27 cellular contexts compared by ENCODE assay signal in genomic region chr6:157436200-157436943, GRCh38. TPM values are rescaled to one million over a fixed set of nuclear protein-coding genes. Genes with fewer than 3 reads are reported as not detected.
DNase-seq lines count a peak whose midpoint lies in the region; ATAC-seq and TF ChIP-seq lines count a peak whose summit lies in the region.
"Had no signal": no experiment of that assay in that cellular context is flagged by ENCODE, and none has a peak within 500 bp of the region (broad histone marks: within the 10 kb centered on the region; RNA-seq: fewer than 3 reads in every experiment).

No MANE protein-coding gene starts in this region.

- H3K4me3 ChIP-seq in fibroblast of mammary gland (ENCODE audit: control insufficient read depth, low read depth, low read length) = no peak overlapping the region
- H3K4me3 ChIP-seq: adrenal gland, prostate gland, testis had no signal

- H3K4me3 Mint-ChIP-seq in WTC11 (no peak overlapping the region), naive B cell (peak overlapping the region in 1 of 8 donors; percentile 13)
- H3K4me3 Mint-ChIP-seq: activated CD4-positive, alpha-beta memory T cell treated with anti-CD3 and anti-CD28 coated beads for 36 hours; immature natural killer cell had no signal

- peak overlapping the region; percentile 83; the same call in 1 of the 2 replicates for H3K27ac Mint-ChIP-seq in WTC11
- H3K27ac Mint-ChIP-seq in naive B cell = peak overlapping the region in 5 of 6 donors; percentile 16 to 91 (median 49)
- H3K27ac Mint-ChIP-seq: activated CD4-positive, alpha-beta memory T cell treated with anti-CD3 and anti-CD28 coated beads for 36 hours had no signal

- no peaks in the 10 kb centered on the region for H3K36me3 Mint-ChIP-seq in WTC11
- H3K36me3 Mint-ChIP-seq in naive B cell = peaks cover 6 to 15% of the 10 kb centered on the region in 2 donors

- no peaks in the 10 kb centered on the region for H3K27me3 Mint-ChIP-seq in WTC11 (ENCODE audit: low read depth)
- no peaks in the 10 kb centered on the region for H3K27me3 Mint-ChIP-seq in naive B cell

- peaks cover 5% of the 10 kb centered on the region; the same call in 1 of the 2 replicates for H3K9me3 Mint-ChIP-seq in WTC11
- H3K9me3 Mint-ChIP-seq in naive B cell = peaks cover 0 to 3% (median 0%) of the 10 kb centered on the region in 7 donors
- H3K9me3 Mint-ChIP-seq: immature natural killer cell had no signal

- H3K4me1 Mint-ChIP-seq in WTC11 (peaks cover 56% of the 10 kb centered on the region), naive B cell (peaks cover 0 to 17% (median 13%) of the 10 kb centered on the region in 3 donors)

- ATAC-seq in WTC11 (no peak), naive B cell (ENCODE audit: low read depth in 2 of 2) (no peak), GM19035 (IDR thresholded peaks at IDR 0.05; ENCODE audit: unreplicated experiment) (no peak), HG03378 (IDR thresholded peaks at IDR 0.05; ENCODE audit: unreplicated experiment) (no peak)
- ATAC-seq: activated CD4-positive, CD25-positive, alpha-beta regulatory T cell treated with anti-CD3 and anti-CD28 coated beads, Interleukin-2, amount 50 U/mL, for 24 hours; left colon had no signal

- H3K27ac ChIP-seq in substantia nigra (ENCODE audit: low read depth, low read length, poor library complexity, severe bottlenecking) = peak overlapping the region; percentile 77
- H3K27ac ChIP-seq: brain microvascular endothelial cell, prostate gland, testis had no signal

- TF ChIP-seq CTCF in WTC11 (IDR thresholded peaks at IDR 0.05) = no peak
- no peak for TF ChIP-seq CTCF in fibroblast of mammary gland (conservative IDR thresholded peaks at IDR 0.05; ENCODE audit: control insufficient read depth, insufficient read depth, low read depth, low read length)

- POLR2A ChIA-PET in WTC11 (lab: Charles Lee) = no interaction called here

- CTCF ChIA-PET in WTC11 (lab: Charles Lee) = interaction anchor here (0.6 kb wide), 1 partner anchor 100 kb away, joined by 3 read pairs; no protein-coding TSS in a partner anchor

- DNase-seq in WTC11 (ENCODE audit: low spot score) = no peak
- DNase-seq in fibroblast of mammary gland (ENCODE audit: low read depth) = peak; percentile 12
- no peak for DNase-seq in naive B cell
- DNase-seq in substantia nigra (lab: John Stamatoyannopoulos, UW) = peak in 8 of 49 donors; percentile 24 to 61 (median 45)
- no peak for DNase-seq in NCI-H82 (lab: John Stamatoyannopoulos, UW)
- DNase-seq: activated CD4-positive, alpha-beta memory T cell treated with anti-CD3 and anti-CD28 coated beads for 36 hours; activated naive CD4-positive, alpha-beta T cell treated with Interleukin-2 at 50 U/mL for 16 hours; adrenal gland; brain microvascular endothelial cell; DMS53; HCEC 1CT; immature natural killer cell; IMR-90; left colon; mesenchymal stem cell; MV-4-11; NCI-H1436 treated with DMSO at 0.1 percent for 48 hours; NCI-H226; NCI-H69; SHP77; stimulated activated naive CD4-positive, alpha-beta T cell; T-helper 2 cell; testis had no signal

TF ChIP-seq in WTC11, 78 proteins besides CTCF, POLR2A, EP300 and RAD21:
- TF ChIP-seq CREM (CRISPR knock-in tag; IDR thresholded peaks at IDR 0.05) (no peak), NR2C2 (CRISPR knock-in tag; IDR thresholded peaks at IDR 0.05) (no peak), PRRX2 (CRISPR knock-in tag; IDR thresholded peaks at IDR 0.05) (no peak), ZNF423 (CRISPR knock-in tag; IDR thresholded peaks at IDR 0.05) (no peak), PREB (CRISPR knock-in tag; IDR thresholded peaks at IDR 0.05; ENCODE audit: borderline replicate concordance) (no peak), FOXP1 (CRISPR knock-in tag; IDR thresholded peaks at IDR 0.05; ENCODE audit: borderline replicate concordance) (no peak), GTF2I (CRISPR knock-in tag; conservative IDR thresholded peaks at IDR 0.05) (no peak), MYBL2 (CRISPR knock-in tag; IDR thresholded peaks at IDR 0.05) (no peak), IRF2 (CRISPR knock-in tag; IDR thresholded peaks at IDR 0.05; ENCODE audit: borderline replicate concordance, low read depth) (no peak), USF1 (CRISPR knock-in tag; IDR thresholded peaks at IDR 0.05) (no peak), NFYB (CRISPR knock-in tag; conservative IDR thresholded peaks at IDR 0.05; ENCODE audit: low read depth) (no peak), IRF1 (CRISPR knock-in tag; IDR thresholded peaks at IDR 0.05) (no peak), TEAD1 (CRISPR knock-in tag; IDR thresholded peaks at IDR 0.05) (no peak), SOX15 (CRISPR knock-in tag; IDR thresholded peaks at IDR 0.05) (no peak)

RNA-seq across cellular contexts. Expression of gene ZDHHC14, which starts 55.4 kb away (rescaled TPM):
- 6.6 to 11.6 TPM (median 10.7 TPM) in 3 replicates for total RNA-seq in WTC11 (2021)
- polyA plus RNA-seq in naive B cell (ENCODE audit: low read depth in 6 of 6) = 10 to 100 TPM in 1 of 6 donors, 1 to 10 TPM in 5; 1.7 to 10.5 (median 4.1) TPM
